In the genomic region with DNA sequence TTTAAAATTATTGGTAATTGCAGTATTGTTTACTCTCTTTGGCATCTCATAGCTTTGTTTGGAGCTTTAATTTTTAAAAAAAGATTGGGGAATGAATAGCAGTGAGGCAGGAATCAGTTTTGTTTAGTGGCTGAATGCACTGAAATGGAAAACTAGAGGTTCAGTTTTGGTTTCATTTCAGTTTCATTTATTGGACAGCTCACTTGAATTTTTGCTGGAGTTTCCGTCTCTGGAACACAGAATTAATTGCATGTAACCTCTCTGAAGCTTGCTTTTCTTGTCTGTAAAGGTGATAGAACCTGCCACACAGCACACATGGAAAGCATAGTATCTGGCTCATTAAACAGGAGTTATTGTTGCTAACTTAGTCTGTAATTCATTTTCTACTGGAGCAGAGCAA, we compare ENCODE assay signal across 21 cellular contexts. TPM values are rescaled to one million over a fixed set of nuclear protein-coding genes. Genes with fewer than 3 reads are reported as not detected.
DNase-seq lines count a peak whose midpoint lies in the region; ATAC-seq and TF ChIP-seq lines count a peak whose summit lies in the region.
"Had no signal": no experiment of that assay in that cellular context is flagged by ENCODE, and none has a peak within 500 bp of the region (broad histone marks: within the 10 kb centered on the region; RNA-seq: fewer than 3 reads in every experiment).

No MANE protein-coding gene starts in this region.

- no peak overlapping the region for H3K27ac Mint-ChIP-seq in brain

- H3K36me3 Mint-ChIP-seq in brain: peaks cover 5% of the 10 kb centered on the region

- DNase-seq in NCI-H2107 treated with DMSO at 0.1 percent for 48 hours (lab: John Stamatoyannopoulos, UW; ENCODE audit: unreplicated experiment) (peak; percentile 9), NCI-H2107 (lab: John Stamatoyannopoulos, UW) (no peak), renal cortical epithelial cell (ENCODE audit: low read depth) (peak; percentile 55), activated gamma-delta T cell (lab: John Stamatoyannopoulos, UW) (no peak), NCI-H2227 treated with DMSO at 0.1 percent for 48 hours (lab: John Stamatoyannopoulos, UW) (no peak)
- DNase-seq in activated naive CD4-positive, alpha-beta T cell (lab: John Stamatoyannopoulos, UW): no peak
- DNase-seq: activated CD4-positive, CD25-positive, alpha-beta regulatory T cell treated with anti-CD3 and anti-CD28 coated beads, Interleukin-2, amount 50 U/mL, for 72 hours; body of pancreas; Calu3; colonic mucosa; hypothalamus; midbrain; NCI-H345; spleen; uterus had no signal

- H3K4me3 Mint-ChIP-seq in brain: peak overlapping the region in 3 of 5 experiments; percentile 8 to 40 (median 32)

- H3K27me3 Mint-ChIP-seq in brain: peaks cover 22% of the 10 kb centered on the region

- TF ChIP-seq CTCF in brain (conservative IDR thresholded peaks at IDR 0.05): no peak

- H3K9me3 Mint-ChIP-seq in brain: no peaks in the 10 kb centered on the region

- peaks cover 20% of the 10 kb centered on the region for H3K4me1 Mint-ChIP-seq in brain

- ATAC-seq in HG03342 (IDR thresholded peaks at IDR 0.05; ENCODE audit: unreplicated experiment): peak; percentile 63
- ATAC-seq: body of pancreas had no signal

RNA-seq across cellular contexts. Expression of a gene that starts 7.2 kb away (rescaled TPM):
- 11.8 TPM for polyA plus RNA-seq in brain (ENCODE audit: insufficient read depth, low read depth, low replicate concordance)
- 0.70 TPM in 1 of 2 replicates, not detected in the other for total RNA-seq in renal cortical epithelial cell
- total RNA-seq: A172, HT-29, subcutaneous adipose tissue had no signal
- polyA plus RNA-seq: BJ, spleen had no signal

Comparison
In these comparisons a context has a peak if more than half of its experiments do, and no peak if none do; other contexts are left out.
1. DNase-seq: peak in NCI-H2107 treated with DMSO at 0.1 percent for 48 hours (single experiment) and renal cortical epithelial cell (single experiment); none in NCI-H2107 (single experiment), activated gamma-delta T cell (single experiment), activated naive CD4-positive, alpha-beta T cell (0 of 4) and NCI-H2227 treated with DMSO at 0.1 percent for 48 hours (single experiment).